1 cellular context compared by ENCODE assay signal in the genomic region with DNA sequence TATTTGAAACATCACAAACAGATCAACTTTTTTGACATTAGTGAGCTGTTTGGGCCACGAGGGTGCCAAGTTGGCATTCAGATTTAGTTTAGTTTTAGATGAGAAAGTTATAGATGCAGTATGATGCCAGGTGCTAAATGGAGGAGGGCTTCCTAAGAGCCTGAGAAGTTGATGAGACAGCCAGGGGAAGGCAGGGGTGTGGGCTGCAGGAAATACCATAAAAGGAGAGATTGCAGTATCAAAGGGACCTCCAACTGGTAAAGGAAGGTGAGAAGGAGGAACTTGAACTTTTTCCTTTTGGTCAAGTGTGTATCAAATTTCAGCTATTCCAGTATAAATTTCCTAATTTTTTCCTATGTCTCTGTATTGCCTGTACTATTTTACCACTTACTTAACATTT.
TF ChIP-seq lines count a peak whose summit lies in the region.

No MANE protein-coding gene starts in this region.

TF ChIP-seq in H1, 55 proteins besides CTCF, POLR2A, EP300 and RAD21:
- TF ChIP-seq EZH2 (IDR thresholded peaks at IDR 0.05; ENCODE audit: low read depth, low read length, severe bottlenecking) (no peak), SP2 (IDR thresholded peaks at IDR 0.05; ENCODE audit: low read length) (no peak), BACH1 (IDR thresholded peaks at IDR 0.05; ENCODE audit: low read length) (no peak), SRF (IDR thresholded peaks at IDR 0.05; ENCODE audit: low read depth, low read length) (peak; percentile 98), ZNF274 (IDR thresholded peaks at IDR 0.05; ENCODE audit: borderline replicate concordance, extremely low read depth, low read length) (no peak), SP1 (IDR thresholded peaks at IDR 0.05; ENCODE audit: low read depth, low read length) (no peak), SP4 (IDR thresholded peaks at IDR 0.05; ENCODE audit: low read length) (no peak), FOSL1 (IDR thresholded peaks at IDR 0.05; ENCODE audit: insufficient read depth, low read depth, low read length) (no peak)
- TF ChIP-seq, protein P1, sequence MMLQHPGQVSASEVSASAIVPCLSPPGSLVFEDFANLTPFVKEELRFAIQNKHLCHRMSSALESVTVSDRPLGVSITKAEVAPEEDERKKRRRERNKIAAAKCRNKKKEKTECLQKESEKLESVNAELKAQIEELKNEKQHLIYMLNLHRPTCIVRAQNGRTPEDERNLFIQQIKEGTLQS (IDR thresholded peaks at IDR 0.05; ENCODE audit: insufficient read depth, low read depth, low read length) = no peak
TF ChIP-seq in H1: peak in this region for 1.
